ENCODE assay signal across 21 cellular contexts in the genomic region with DNA sequence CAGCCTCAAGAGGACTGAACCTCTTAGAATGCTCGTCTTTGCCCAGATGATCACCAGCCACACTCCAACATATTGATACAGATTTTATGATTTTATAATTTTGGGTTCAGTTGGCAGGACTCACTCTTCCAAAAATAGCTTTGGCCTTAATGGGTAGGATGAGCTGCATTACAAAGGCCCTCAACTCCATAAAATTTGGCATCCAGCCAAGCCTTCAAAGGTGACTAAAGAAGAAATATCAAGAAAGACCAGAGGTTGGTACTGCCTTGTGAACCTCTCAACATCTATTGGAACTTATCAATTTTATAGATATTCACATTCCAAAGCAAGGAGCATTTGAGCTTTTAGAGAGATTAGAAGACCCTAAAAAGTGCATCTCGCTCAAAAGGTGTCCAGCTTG. TPM values are rescaled to one million over a fixed set of nuclear protein-coding genes. Genes with fewer than 3 reads are reported as not detected.
DNase-seq lines count a peak whose midpoint lies in the region; ATAC-seq, FAIRE-seq and TF ChIP-seq lines count a peak whose summit lies in the region.
"Had no signal": no experiment of that assay in that cellular context is flagged by ENCODE, and none has a peak within 500 bp of the region (broad histone marks: within the 10 kb centered on the region; RNA-seq: fewer than 3 reads in every experiment).

No MANE protein-coding gene starts in this region.

- H3K27ac ChIP-seq in HepG2 (ENCODE audit: extremely low read length, insufficient read depth, low read length) (no peak overlapping the region), right lobe of liver (no peak overlapping the region)
- H3K27ac ChIP-seq: BLaER1 had no signal

- POLR2A ChIA-PET in HepG2 (lab: Yijun Ruan, JAX) = no interaction called here

- no peaks in the 10 kb centered on the region for H3K79me2 ChIP-seq in HepG2 (ENCODE audit: insufficient read depth, low read length)

- no peak for TF ChIP-seq RAD21 in HepG2 (CRISPR knock-in tag; IDR thresholded peaks at IDR 0.05)

- TF ChIP-seq POLR2A in HepG2 (IDR thresholded peaks at IDR 0.05; ENCODE audit: insufficient read depth in 1 of 2, low read depth in 2 of 2, low read length in 2 of 2) (no peak), right lobe of liver (IDR thresholded peaks at IDR 0.05) (no peak)

- FAIRE-seq in HepG2 (lab: Jason Lieb, UNC) = no peak
- FAIRE-seq: GM12891, GM19239, H1, HTR-8/SVneo had no signal

- CTCF ChIA-PET in HepG2 (lab: Yijun Ruan, JAX; ENCODE audit: low intra/inter-chr PET ratio, low total read pairs) = no interaction called here

- no peak for TF ChIP-seq CTCF in HepG2 (CRISPR knock-in tag; IDR thresholded peaks at IDR 0.05)
- no peak for TF ChIP-seq CTCF in right lobe of liver (IDR thresholded peaks at IDR 0.05)

- BruUV-seq in HepG2 (replicated peaks; lab: Mats Ljungman, UMichigan) = no TSS peak

- H3K9ac ChIP-seq in HepG2 (ENCODE audit: insufficient read depth, low read depth, low read length) = no peak overlapping the region
- H3K9ac ChIP-seq: BLaER1 had no signal

- H3K9me3 ChIP-seq in HepG2 (ENCODE audit: low read length) (no peaks in the 10 kb centered on the region), right lobe of liver (no peaks in the 10 kb centered on the region)
- H3K9me3 ChIP-seq: BLaER1 had no signal

- ATAC-seq in HepG2 = no peak
- ATAC-seq in right lobe of liver = no peak
- ATAC-seq: CD8-positive, alpha-beta T cell had no signal

- H3K4me2 ChIP-seq in HepG2 (ENCODE audit: low read depth, low read length) = no peak overlapping the region
- H3K4me2 ChIP-seq: BLaER1 had no signal

- intact Hi-C loops in HepG2 (cut with micrococcal nuclease; ENCODE audit: unreplicated experiment) (no loop called here), right lobe of liver (cut with DNase I) (no loop called here)

- no peaks in the 10 kb centered on the region for H3K36me3 ChIP-seq in HepG2 (replicated peaks in 1 of 2; ENCODE audit: control insufficient read depth in 1 of 2, insufficient read depth in 2 of 2, low read length in 2 of 2)
- no peaks in the 10 kb centered on the region for H3K36me3 ChIP-seq in right lobe of liver
- H3K36me3 ChIP-seq: BLaER1 had no signal

- in situ Hi-C loops in HepG2 (cut with HindIII; ENCODE audit: extremely low pct_ligation_motif_present, low pct_unique_long_range_greater_than_20kb) = no loop called here

- no peaks in the 10 kb centered on the region for H4K20me1 ChIP-seq in HepG2 (ENCODE audit: insufficient read depth, low read length)
- H4K20me1 ChIP-seq: BLaER1 had no signal

- DNase-seq in DMS53 (lab: John Stamatoyannopoulos, UW) = peak; percentile 14
- DNase-seq in DMS53 treated with DMSO at 0.1 percent for 48 hours (lab: John Stamatoyannopoulos, UW; ENCODE audit: unreplicated experiment) = no peak
- DNase-seq in NCI-H2196 (lab: John Stamatoyannopoulos, UW; ENCODE audit: unreplicated experiment) = peak; percentile 12
- DNase-seq in NCI-H2196 treated with DMSO at 0.1 percent for 48 hours (lab: John Stamatoyannopoulos, UW; ENCODE audit: unreplicated experiment) = no peak
- no peak for DNase-seq in HepG2 (ENCODE audit: low spot score)
- DNase-seq in right lobe of liver = no peak
- DNase-seq in effector CD8-positive, alpha-beta T cell (lab: John Stamatoyannopoulos, UW) = no peak
- DNase-seq: 8988T; CD8-positive, alpha-beta T cell; COR-L47; DMS153; DND-41; EL; H9 had no signal

- H3K27me3 ChIP-seq in HepG2 (ENCODE audit: control insufficient read depth in 1 of 2, insufficient read depth in 2 of 2, low read length in 2 of 2) = no peaks in the 10 kb centered on the region; a peak in 1 of 5 replicates
- H3K27me3 ChIP-seq in right lobe of liver = no peaks in the 10 kb centered on the region
- H3K27me3 ChIP-seq: BLaER1 had no signal

- no peaks in the 10 kb centered on the region for H3K4me1 ChIP-seq in HepG2 (ENCODE audit: insufficient read depth, low read length)
- H3K4me1 ChIP-seq in right lobe of liver = no peaks in the 10 kb centered on the region

- H3K4me3 ChIP-seq in HepG2 (replicated peaks in 1 of 3; ENCODE audit: insufficient read depth in 1 of 3, low read depth in 2 of 3, low read length in 3 of 3) (no peak overlapping the region), right lobe of liver (no peak overlapping the region)
- H3K4me3 ChIP-seq: BLaER1 had no signal

- TF ChIP-seq EP300 in HepG2 (IDR thresholded peaks at IDR 0.05; ENCODE audit: low read depth in 2 of 2, low read length in 2 of 2) (no peak), HepG2 (CRISPR knock-in tag; IDR thresholded peaks at IDR 0.05; ENCODE audit: borderline replicate concordance) (no peak)

- WGBS in HepG2 (ENCODE audit: low lambda C conversion rate) = 6% methylated on average over 2 of the region's 2 CpGs
- 71% methylated on average over 1 of the region's 2 CpGs for WGBS in right lobe of liver (ENCODE audit: insufficient coverage, low coverage, low lambda C conversion rate, missing lambda C conversion rate)

- H2AFZ ChIP-seq in HepG2 (ENCODE audit: low read length) = no peak overlapping the region

TF ChIP-seq in HepG2, 621 proteins besides CTCF, POLR2A, EP300 and RAD21:
- TF ChIP-seq THAP11 (CRISPR knock-in tag; IDR thresholded peaks at IDR 0.05) (no peak), LCORL (IDR thresholded peaks at IDR 0.05) (peak; percentile 94), LCORL (CRISPR knock-in tag; IDR thresholded peaks at IDR 0.05) (no peak)

RNA-seq across cellular contexts. Expression of a gene that starts 48.4 kb away (rescaled TPM):
- total RNA-seq in HepG2 (2016; rRNA removed; fragmentation: Illumina TruSeq; extraction: Trizol) = not detected in 2 replicates
- not detected in 2 replicates for total RNA-seq in HepG2 (2016; cell fraction: cytosol; rRNA removed; fragmentation: Illumina TruSeq; extraction: Trizol; ENCODE audit: low read depth)
- not detected in 2 replicates for total RNA-seq in HepG2 (2016; cell fraction: insoluble cytoplasmic fraction; rRNA removed; fragmentation: Illumina TruSeq; extraction: Trizol)
- total RNA-seq in HepG2 (2016; cell fraction: membrane; rRNA removed; fragmentation: Illumina TruSeq; extraction: Trizol) = not detected in 2 replicates
- total RNA-seq in HepG2 (2016; cell fraction: nucleus; rRNA removed; fragmentation: Illumina TruSeq; extraction: Trizol) = not detected in 2 replicates
- not detected in 2 replicates for polyA plus RNA-seq in HepG2 (2011; rRNA removed)
- not detected in 2 replicates for polyA plus RNA-seq in HepG2 (2011; cell fraction: cytosol; rRNA removed)
- polyA plus RNA-seq in HepG2 (2011; cell fraction: nucleus; rRNA removed) = not detected in 2 replicates
- polyA plus RNA-seq in HepG2 (2012) = 0.15 TPM in 1 of 2 replicates, not detected in the other
- polyA plus RNA-seq in HepG2 (2016; cell fraction: cytosol; fragmentation: Illumina TruSeq; extraction: Trizol; ENCODE audit: low read depth) = not detected in 2 replicates
- polyA plus RNA-seq in HepG2 (2016; cell fraction: insoluble cytoplasmic fraction; fragmentation: Illumina TruSeq; extraction: Trizol; ENCODE audit: low read depth) = not detected in 2 replicates
- not detected in 2 replicates for polyA plus RNA-seq in HepG2 (2016; cell fraction: membrane; fragmentation: Illumina TruSeq; extraction: Trizol; ENCODE audit: low read depth)
- polyA plus RNA-seq in HepG2 (2016; cell fraction: nucleus; fragmentation: Illumina TruSeq; extraction: Trizol; ENCODE audit: insufficient read depth, low read depth) = not detected in 2 replicates
- 8.1 TPM in 1 of 2 replicates, not detected in the other for polyA minus RNA-seq in HepG2 (2011; rRNA and poly(A)+ RNA removed; ENCODE audit: low replicate concordance)
- not detected in 2 replicates for polyA minus RNA-seq in HepG2 (2011; cell fraction: cytosol; rRNA and poly(A)+ RNA removed)
- not detected in 2 replicates for polyA minus RNA-seq in HepG2 (2011; cell fraction: nucleus; rRNA and poly(A)+ RNA removed)
- total RNA-seq in right lobe of liver = under 1 TPM in 2 of 6 experiments, not detected in 4; 0.23 to 0.32 TPM
- total RNA-seq: CD8-positive, alpha-beta T cell; G401 had no signal
- polyA plus RNA-seq: IgD-negative memory B cell had no signal

Comparison
In these comparisons a context has a peak if more than half of its experiments do, and no peak if none do; other contexts are left out.
1. DNase-seq: peak in DMS53 (single experiment) and NCI-H2196 (single experiment); none in DMS53 treated with DMSO at 0.1 percent for 48 hours (single experiment), NCI-H2196 treated with DMSO at 0.1 percent for 48 hours (single experiment), HepG2 (single experiment), right lobe of liver (0 of 3) and effector CD8-positive, alpha-beta T cell (single experiment).